Comparison of ENCODE assay signal across 8 cellular contexts in the genomic region with DNA sequence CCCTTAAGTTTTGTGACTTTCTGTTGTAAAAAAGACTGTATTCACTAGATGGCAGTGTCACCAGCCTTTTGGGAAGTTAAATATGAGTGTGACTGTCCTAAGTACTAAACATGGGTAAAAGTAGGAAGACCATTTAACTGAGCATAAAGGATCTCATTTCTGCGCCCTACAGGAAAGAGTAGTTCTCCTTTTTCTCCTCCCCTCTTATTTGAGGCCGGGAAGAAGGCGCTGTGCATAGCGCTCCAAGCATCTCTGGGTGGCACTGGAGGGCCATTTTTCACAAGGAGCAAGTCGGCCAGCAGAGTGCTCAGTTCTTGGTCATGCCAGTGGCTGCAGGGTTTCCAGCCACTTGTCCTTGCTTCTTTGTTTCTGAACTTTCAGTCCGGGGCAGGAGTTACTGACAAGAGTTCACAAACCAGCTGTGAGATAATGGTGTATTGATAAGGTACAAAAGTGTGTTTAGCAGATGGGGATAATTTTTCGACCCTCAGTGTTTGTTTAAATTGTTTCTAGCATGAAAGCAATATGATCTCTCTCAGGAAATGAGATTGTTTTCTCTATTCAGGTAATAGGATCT.
A peak's percentile ranks its signal among the peaks of the same experiment; 100 is the strongest.
DNase-seq lines count a peak whose midpoint lies in the region; ATAC-seq, FAIRE-seq and TF ChIP-seq lines count a peak whose summit lies in the region.

No MANE protein-coding gene starts in this region.

- H3K9me3 Mint-ChIP-seq in activated CD4-positive, alpha-beta memory T cell treated with anti-CD3 and anti-CD28 coated beads, Interleukin-2, amount 10 ng/mL, durations not matched to agents 7 days and 5 days = no peaks in the 10 kb centered on the region

- H3K27ac ChIP-seq in esophagus muscularis mucosa (replicated peaks in 1 of 4) (peak overlapping the region; percentile 56 to 69 (median 66)), mucosa of rectum (ENCODE audit: low read depth in 2 of 2, low read length in 2 of 2) (peak overlapping the region; percentile 15 to 50), thyroid gland (peak overlapping the region; percentile 45 to 90 (median 75))

- POLR2A ChIA-PET in activated CD4-positive, alpha-beta memory T cell treated with anti-CD3 and anti-CD28 coated beads, Interleukin-2, amount 10 ng/mL, durations not matched to agents 7 days and 5 days (lab: Charles Lee) = no interaction called here

- H3K4me3 ChIP-seq in esophagus muscularis mucosa = peak overlapping the region in 2 of 4 donors; percentile 4 to 9
- peak overlapping the region in 1 of 2 donors; percentile 29 for H3K4me3 ChIP-seq in mucosa of rectum (ENCODE audit: low read length in 2 of 2)
- H3K4me3 ChIP-seq in thyroid gland (replicated peaks in 1 of 3) = no peak overlapping the region

- no peaks in the 10 kb centered on the region for H3K36me3 Mint-ChIP-seq in activated CD4-positive, alpha-beta memory T cell treated with anti-CD3 and anti-CD28 coated beads, Interleukin-2, amount 10 ng/mL, durations not matched to agents 7 days and 5 days (ENCODE audit: low read depth)

- no peak overlapping the region for H3K9ac ChIP-seq in mucosa of rectum (ENCODE audit: low read depth in 1 of 2, low read length in 2 of 2)

- H3K36me3 ChIP-seq in esophagus muscularis mucosa = no peaks in the 10 kb centered on the region
- no peaks in the 10 kb centered on the region for H3K36me3 ChIP-seq in mucosa of rectum (ENCODE audit: control insufficient read depth in 2 of 2, insufficient read depth in 2 of 2, low read length in 2 of 2)
- H3K36me3 ChIP-seq in thyroid gland = no peaks in the 10 kb centered on the region

- FAIRE-seq in GM18507 (lab: Jason Lieb, UNC) = peak; percentile 62

- ATAC-seq in HG03039 (IDR thresholded peaks at IDR 0.05; ENCODE audit: unreplicated experiment) = peak; percentile 81

- CTCF ChIA-PET in activated CD4-positive, alpha-beta memory T cell treated with anti-CD3 and anti-CD28 coated beads, Interleukin-2, amount 10 ng/mL, durations not matched to agents 7 days and 5 days (lab: Charles Lee) = interaction anchor here (1.5 to 2.9 kb wide), 4 partner anchors 35 to 192 kb away, joined by 3 to 18 read pairs (median 12); no protein-coding TSS in a partner anchor

- TF ChIP-seq CTCF in esophagus muscularis mucosa (IDR thresholded peaks at IDR 0.05) = peak; percentile 85 to 94 (median 89)
- peak; percentile 47 to 100 (median 86) for TF ChIP-seq CTCF in thyroid gland (IDR thresholded peaks at IDR 0.05)

- H3K9me3 ChIP-seq in esophagus muscularis mucosa (no peaks in the 10 kb centered on the region), mucosa of rectum (ENCODE audit: control insufficient read depth in 2 of 2, low read length in 2 of 2) (no peaks in the 10 kb centered on the region), thyroid gland (no peaks in the 10 kb centered on the region)

- H3K27ac Mint-ChIP-seq in activated CD4-positive, alpha-beta memory T cell treated with anti-CD3 and anti-CD28 coated beads, Interleukin-2, amount 10 ng/mL, durations not matched to agents 7 days and 5 days = no peak overlapping the region

- TF ChIP-seq EP300 in esophagus muscularis mucosa (IDR thresholded peaks at IDR 0.05) = no peak

- TF ChIP-seq POLR2A in esophagus muscularis mucosa (IDR thresholded peaks at IDR 0.05; ENCODE audit: low read depth) = no peak
- peak in 1 of 2 donors; percentile 12 for TF ChIP-seq POLR2A in thyroid gland (IDR thresholded peaks at IDR 0.05)

- H3K4me1 Mint-ChIP-seq in activated CD4-positive, alpha-beta memory T cell treated with anti-CD3 and anti-CD28 coated beads, Interleukin-2, amount 10 ng/mL, durations not matched to agents 7 days and 5 days = peaks cover 5% of the 10 kb centered on the region

- DNase-seq in AG20443 (ENCODE audit: low spot score) (peak; percentile 91), GM18507 (ENCODE audit: extremely low spot score, insufficient read length, low read depth) (no peak), NCI-H345 treated with DMSO at 0.1 percent for 48 hours (lab: John Stamatoyannopoulos, UW; ENCODE audit: unreplicated experiment) (peak; percentile 4), esophagus muscularis mucosa (ENCODE audit: extremely low spot score) (no peak), thyroid gland (peak; percentile 89)
- DNase-seq in activated CD4-positive, alpha-beta memory T cell treated with anti-CD3 and anti-CD28 coated beads, Interleukin-2, amount 10 ng/mL, durations not matched to agents 7 days and 5 days = peak; percentile 43

- H3K27me3 ChIP-seq in esophagus muscularis mucosa (no peaks in the 10 kb centered on the region), mucosa of rectum (ENCODE audit: control insufficient read depth in 2 of 2, insufficient read depth in 2 of 2, low read length in 2 of 2) (no peaks in the 10 kb centered on the region), thyroid gland (no peaks in the 10 kb centered on the region)

- no peaks in the 10 kb centered on the region for H3K27me3 Mint-ChIP-seq in activated CD4-positive, alpha-beta memory T cell treated with anti-CD3 and anti-CD28 coated beads, Interleukin-2, amount 10 ng/mL, durations not matched to agents 7 days and 5 days

- 3% methylated on average over 7 of the region's 7 CpGs for WGBS in esophagus muscularis mucosa
- 5 to 7% methylated on average over 7 of the region's 7 CpGs for WGBS in thyroid gland, 2 donors

- intact Hi-C loops in esophagus muscularis mucosa (cut with DNase I) = loop anchor here (2.0 to 10.0 kb wide), 3 partner anchors 151 to 229 kb away; no protein-coding TSS in a partner anchor
- intact Hi-C loops in thyroid gland (cut with DNase I) = no loop called here

- H3K4me1 ChIP-seq in esophagus muscularis mucosa (peaks cover 26 to 39% (median 31%) of the 10 kb centered on the region in 4 donors), mucosa of rectum (ENCODE audit: control insufficient read depth in 2 of 2, insufficient read depth in 2 of 2, low read length in 2 of 2) (peaks cover 4 to 8% of the 10 kb centered on the region in 2 donors), thyroid gland (peaks cover 12 to 15% of the 10 kb centered on the region in 2 donors)

- no peak overlapping the region for H3K4me3 Mint-ChIP-seq in activated CD4-positive, alpha-beta memory T cell treated with anti-CD3 and anti-CD28 coated beads, Interleukin-2, amount 10 ng/mL, durations not matched to agents 7 days and 5 days

Comparison
In these comparisons a context has a peak if more than half of its experiments do, and no peak if none do; other contexts are left out.
1. DNase-seq: peak in AG20443 (single experiment), NCI-H345 treated with DMSO at 0.1 percent for 48 hours (single experiment), activated CD4-positive, alpha-beta memory T cell treated with anti-CD3 and anti-CD28 coated beads, Interleukin-2, amount 10 ng/mL, durations not matched to agents 7 days and 5 days (single experiment) and thyroid gland (2 of 2); none in GM18507 (single experiment) and esophagus muscularis mucosa (single experiment).
2. Peak in every context shown above with its lines, with median percentiles within 50 percentile points of each other: H3K27ac ChIP-seq.